In the genomic region with DNA sequence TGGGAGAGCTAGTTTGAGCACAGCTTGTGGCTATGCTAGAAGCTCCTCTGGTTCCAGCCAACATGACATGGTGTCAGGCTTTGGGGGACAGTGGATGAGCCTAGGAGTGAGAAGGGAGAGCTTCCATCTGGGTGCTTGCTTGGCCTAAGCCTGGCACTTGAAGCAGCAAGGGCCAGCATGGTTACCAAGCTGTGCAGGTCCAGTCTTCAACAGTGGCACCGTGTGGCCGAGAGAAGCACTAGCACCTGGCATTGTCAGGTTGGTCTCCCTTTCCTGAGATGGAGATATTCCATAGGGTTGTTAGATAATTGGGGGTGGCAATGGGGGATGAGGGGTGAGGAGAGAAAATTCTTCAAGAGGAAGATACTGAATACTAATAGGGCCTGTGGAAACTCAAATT, we compare ENCODE assay signal across 14 cellular contexts.
A peak's percentile ranks its signal among the peaks of the same experiment; 100 is the strongest.
DNase-seq lines count a peak whose midpoint lies in the region; ATAC-seq and TF ChIP-seq lines count a peak whose summit lies in the region.
"Had no signal": no experiment of that assay in that cellular context is flagged by ENCODE, and none has a peak within 500 bp of the region (broad histone marks: within the 10 kb centered on the region; RNA-seq: fewer than 3 reads in every experiment).

No MANE protein-coding gene starts in this region.

- peaks cover 7% of the 10 kb centered on the region for H3K36me3 Mint-ChIP-seq in activated CD8-positive, alpha-beta T cell treated with anti-CD3 and anti-CD28 coated beads for 36 hours (ENCODE audit: low read depth)
- no peaks in the 10 kb centered on the region for H3K36me3 Mint-ChIP-seq in activated CD8-positive, alpha-beta T cell treated with anti-CD3 and anti-CD28 coated beads, Interleukin-2, amount 10 ng/mL, durations not matched to agents 7 days and 5 days (ENCODE audit: low read depth)

- intact Hi-C loops in activated CD8-positive, alpha-beta T cell treated with anti-CD3 and anti-CD28 coated beads for 36 hours (cut with micrococcal nuclease) = no loop called here

- H3K9me3 ChIP-seq in HAP-1 = peaks cover 12% of the 10 kb centered on the region; the same call in 1 of the 2 replicates
- H3K9me3 ChIP-seq: ovary had no signal

- no peak for ATAC-seq in activated CD8-positive, alpha-beta T cell treated with anti-CD3 and anti-CD28 coated beads for 36 hours
- ATAC-seq in activated CD8-positive, alpha-beta T cell treated with anti-CD3 and anti-CD28 coated beads, Interleukin-2, amount 10 ng/mL, durations not matched to agents 7 days and 5 days = no peak

- POLR2A ChIA-PET in activated CD8-positive, alpha-beta T cell treated with anti-CD3 and anti-CD28 coated beads for 36 hours (lab: Charles Lee) = no interaction called here
- POLR2A ChIA-PET in activated CD8-positive, alpha-beta T cell treated with anti-CD3 and anti-CD28 coated beads, Interleukin-2, amount 10 ng/mL, durations not matched to agents 7 days and 5 days (lab: Charles Lee) = no interaction called here

- no peak overlapping the region for H3K4me3 Mint-ChIP-seq in activated CD8-positive, alpha-beta T cell treated with anti-CD3 and anti-CD28 coated beads for 36 hours
- no peak overlapping the region for H3K4me3 Mint-ChIP-seq in activated CD8-positive, alpha-beta T cell treated with anti-CD3 and anti-CD28 coated beads, Interleukin-2, amount 10 ng/mL, durations not matched to agents 7 days and 5 days
- H3K4me3 Mint-ChIP-seq: B cell had no signal

- no peak overlapping the region for H3K4me3 ChIP-seq in LNCaP clone FGC (ENCODE audit: low read depth, low read length)
- no peak overlapping the region for H3K4me3 ChIP-seq in choroid plexus epithelial cell (ENCODE audit: low read depth, low read length)
- H3K4me3 ChIP-seq in retinal pigment epithelial cell (ENCODE audit: low read length) = no peak overlapping the region
- H3K4me3 ChIP-seq in HAP-1 = no peak overlapping the region
- H3K4me3 ChIP-seq: ascending aorta, ovary had no signal

- DNase-seq in activated CD8-positive, alpha-beta T cell treated with anti-CD3 and anti-CD28 coated beads for 36 hours = peak; percentile 11
- DNase-seq in activated CD8-positive, alpha-beta T cell treated with anti-CD3 and anti-CD28 coated beads, Interleukin-2, amount 10 ng/mL, durations not matched to agents 7 days and 5 days = no peak
- DNase-seq in LNCaP clone FGC (ENCODE audit: low read depth) = no peak
- peak; percentile 9 for DNase-seq in choroid plexus epithelial cell (ENCODE audit: low read depth)
- DNase-seq in retinal pigment epithelial cell (ENCODE audit: low read depth) = no peak
- DNase-seq in HAP-1 (ENCODE audit: low spot score in 2 of 2) = no peak
- DNase-seq in NCI-H748 treated with DMSO at 0.1 percent for 48 hours (lab: John Stamatoyannopoulos, UW) = no peak
- no peak for DNase-seq in AG08395 (ENCODE audit: low spot score)
- DNase-seq: activated CD4-positive, CD25-positive, alpha-beta regulatory T cell treated with anti-CD3 and anti-CD28 coated beads, Interleukin-2, amount 50 U/mL, for 72 hours; GF-D8; NCI-H1048; ovary had no signal

- H3K36me3 ChIP-seq in HAP-1 (replicated peaks) = no peaks in the 10 kb centered on the region
- H3K36me3 ChIP-seq: ascending aorta, ovary had no signal

- H3K27ac Mint-ChIP-seq in activated CD8-positive, alpha-beta T cell treated with anti-CD3 and anti-CD28 coated beads for 36 hours = no peak overlapping the region
- no peak overlapping the region for H3K27ac Mint-ChIP-seq in activated CD8-positive, alpha-beta T cell treated with anti-CD3 and anti-CD28 coated beads, Interleukin-2, amount 10 ng/mL, durations not matched to agents 7 days and 5 days
- H3K27ac Mint-ChIP-seq: B cell had no signal

- no peaks in the 10 kb centered on the region for H3K4me1 ChIP-seq in HAP-1
- H3K4me1 ChIP-seq: ascending aorta had no signal

- no peak for TF ChIP-seq CTCF in activated CD8-positive, alpha-beta T cell treated with anti-CD3 and anti-CD28 coated beads for 36 hours (IDR thresholded peaks at IDR 0.05)
- TF ChIP-seq CTCF in LNCaP clone FGC (IDR thresholded peaks at IDR 0.05; ENCODE audit: control insufficient read depth, extremely low read depth, insufficient read depth) = peak; percentile 36
- TF ChIP-seq CTCF in choroid plexus epithelial cell (conservative IDR thresholded peaks at IDR 0.05; ENCODE audit: low read depth, low read length) = peak; percentile 48
- peak; percentile 19 for TF ChIP-seq CTCF in retinal pigment epithelial cell (conservative IDR thresholded peaks at IDR 0.05; ENCODE audit: low read depth, low read length)

- peaks cover 26% of the 10 kb centered on the region for H3K9me3 Mint-ChIP-seq in activated CD8-positive, alpha-beta T cell treated with anti-CD3 and anti-CD28 coated beads for 36 hours
- no peaks in the 10 kb centered on the region for H3K9me3 Mint-ChIP-seq in activated CD8-positive, alpha-beta T cell treated with anti-CD3 and anti-CD28 coated beads, Interleukin-2, amount 10 ng/mL, durations not matched to agents 7 days and 5 days (ENCODE audit: insufficient read depth)

- CTCF ChIA-PET in activated CD8-positive, alpha-beta T cell treated with anti-CD3 and anti-CD28 coated beads for 36 hours (lab: Charles Lee) = no interaction called here
- CTCF ChIA-PET in activated CD8-positive, alpha-beta T cell treated with anti-CD3 and anti-CD28 coated beads, Interleukin-2, amount 10 ng/mL, durations not matched to agents 7 days and 5 days (lab: Charles Lee) = no interaction called here

- no peaks in the 10 kb centered on the region for H3K27me3 ChIP-seq in HAP-1 (ENCODE audit: low read depth)
- H3K27me3 ChIP-seq: ascending aorta, ovary had no signal

- H3K4me1 Mint-ChIP-seq in activated CD8-positive, alpha-beta T cell treated with anti-CD3 and anti-CD28 coated beads for 36 hours (ENCODE audit: low read depth) = no peaks in the 10 kb centered on the region
- H3K4me1 Mint-ChIP-seq in activated CD8-positive, alpha-beta T cell treated with anti-CD3 and anti-CD28 coated beads, Interleukin-2, amount 10 ng/mL, durations not matched to agents 7 days and 5 days (ENCODE audit: low read depth) = no peaks in the 10 kb centered on the region
- H3K4me1 Mint-ChIP-seq: B cell had no signal

- in situ Hi-C loops in HAP-1 (cut with MboI; ENCODE audit: low sequenced_read_pairs) = no loop called here

- peaks cover 6% of the 10 kb centered on the region for H3K27me3 Mint-ChIP-seq in activated CD8-positive, alpha-beta T cell treated with anti-CD3 and anti-CD28 coated beads for 36 hours
- no peaks in the 10 kb centered on the region for H3K27me3 Mint-ChIP-seq in activated CD8-positive, alpha-beta T cell treated with anti-CD3 and anti-CD28 coated beads, Interleukin-2, amount 10 ng/mL, durations not matched to agents 7 days and 5 days (ENCODE audit: low read depth)
- H3K27me3 Mint-ChIP-seq: B cell had no signal

Comparison
In these comparisons a context has a peak if more than half of its experiments do, and no peak if none do; other contexts are left out.
1. DNase-seq: peak in activated CD8-positive, alpha-beta T cell treated with anti-CD3 and anti-CD28 coated beads for 36 hours (single experiment) and choroid plexus epithelial cell (single experiment); none in activated CD8-positive, alpha-beta T cell treated with anti-CD3 and anti-CD28 coated beads, Interleukin-2, amount 10 ng/mL, durations not matched to agents 7 days and 5 days (single experiment), LNCaP clone FGC (single experiment), retinal pigment epithelial cell (single experiment), HAP-1 (0 of 2), NCI-H748 treated with DMSO at 0.1 percent for 48 hours (single experiment) and AG08395 (single experiment).